Comparison of ENCODE assay signal across 14 cellular contexts in the genomic region with DNA sequence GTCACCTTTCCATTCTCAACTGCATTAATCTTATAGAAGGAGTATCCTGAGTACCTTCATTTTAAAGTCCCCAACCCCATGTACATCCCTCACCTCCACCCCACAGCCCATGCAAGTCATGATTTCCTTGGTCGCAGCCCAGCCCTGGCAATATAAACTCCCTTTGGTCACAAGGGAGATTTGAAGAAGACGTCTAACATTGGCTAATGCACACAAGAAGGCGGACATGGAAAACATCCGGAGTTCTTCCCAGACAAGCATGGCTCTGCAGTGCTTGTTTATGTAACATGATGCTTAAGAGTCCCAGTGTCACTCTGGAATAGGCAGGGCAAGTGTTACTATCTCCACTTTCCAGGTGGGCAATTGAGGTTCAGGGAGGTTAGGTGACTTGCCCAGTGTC.
A peak's percentile ranks its signal among the peaks of the same experiment; 100 is the strongest.
DNase-seq lines count a peak whose midpoint lies in the region; ATAC-seq and TF ChIP-seq lines count a peak whose summit lies in the region.
"Had no signal": no experiment of that assay in that cellular context is flagged by ENCODE, and none has a peak within 500 bp of the region (broad histone marks: within the 10 kb centered on the region; RNA-seq: fewer than 3 reads in every experiment).

No MANE protein-coding gene starts in this region.

- H3K4me1 ChIP-seq in RWPE2 (ENCODE audit: insufficient read depth, poor library complexity, severe bottlenecking) = peaks cover 13% of the 10 kb centered on the region
- peaks cover 50% of the 10 kb centered on the region for H3K4me1 ChIP-seq in parathyroid adenoma
- H3K4me1 ChIP-seq in SK-N-SH (ENCODE audit: control insufficient read depth in 1 of 2, insufficient read depth in 2 of 2, low read depth in 1 of 2, low read length in 1 of 2) = peaks cover 9 to 22% of the 10 kb centered on the region in 2 experiments; a peak in 2 of 4 replicates
- no peaks in the 10 kb centered on the region for H3K4me1 ChIP-seq in Karpas-422 (ENCODE audit: low read length)

- H2AFZ ChIP-seq in parathyroid adenoma (no peak overlapping the region), SK-N-SH (ENCODE audit: low read depth) (no peak overlapping the region), Karpas-422 (ENCODE audit: low read length) (no peak overlapping the region)
- H2AFZ ChIP-seq: PC-9 had no signal

- H3K4me2 ChIP-seq in parathyroid adenoma (ENCODE audit: low read length) = peak overlapping the region; percentile 11
- H3K4me2 ChIP-seq in SK-N-SH = no peak overlapping the region
- H3K4me2 ChIP-seq in Karpas-422 (ENCODE audit: low read depth, low read length, poor library complexity, severe bottlenecking) = no peak overlapping the region
- H3K4me2 ChIP-seq: PC-9 had no signal

- no peak for TF ChIP-seq EP300 in SK-N-SH (IDR thresholded peaks at IDR 0.05; ENCODE audit: borderline replicate concordance in 1 of 2, low read depth in 1 of 2, low read length in 1 of 2)

- H3K4me3 ChIP-seq in RWPE2 (ENCODE audit: severe bottlenecking) (no peak overlapping the region), parathyroid adenoma (ENCODE audit: low read depth, low read length) (no peak overlapping the region), SK-N-SH (ENCODE audit: low read depth in 2 of 2, low read length in 1 of 2) (no peak overlapping the region), Karpas-422 (ENCODE audit: low read length) (no peak overlapping the region)
- H3K4me3 ChIP-seq: gastroesophageal sphincter, PC-9, uterus had no signal

- TF ChIP-seq CTCF in RWPE2 (IDR thresholded peaks at IDR 0.05; ENCODE audit: poor library complexity, severe bottlenecking) (no peak), parathyroid adenoma (IDR thresholded peaks at IDR 0.05) (no peak), SK-N-SH (IDR thresholded peaks at IDR 0.05) (no peak)

- ATAC-seq in RWPE2 (ENCODE audit: low read depth) = no peak
- ATAC-seq: gastroesophageal sphincter had no signal

- H3K36me3 ChIP-seq in RWPE2 (ENCODE audit: low read depth) (no peaks in the 10 kb centered on the region), parathyroid adenoma (ENCODE audit: control insufficient read depth, insufficient read depth, low read length) (no peaks in the 10 kb centered on the region), SK-N-SH (replicated peaks in 1 of 2; ENCODE audit: control insufficient read depth in 1 of 2, insufficient read depth in 2 of 2, low read length in 1 of 2) (no peaks in the 10 kb centered on the region), Karpas-422 (ENCODE audit: insufficient read depth, low read length) (no peaks in the 10 kb centered on the region)
- H3K36me3 ChIP-seq: gastroesophageal sphincter, uterus had no signal

- H3F3A ChIP-seq in SK-N-SH (replicated peaks; ENCODE audit: insufficient read depth) = no peaks in the 10 kb centered on the region

- POLR2A ChIA-PET in SK-N-SH (lab: Yijun Ruan, JAX) = no interaction called here

- H3K9me3 ChIP-seq in RWPE2 (ENCODE audit: severe bottlenecking) = no peaks in the 10 kb centered on the region
- no peaks in the 10 kb centered on the region for H3K9me3 ChIP-seq in parathyroid adenoma (ENCODE audit: control insufficient read depth, low read length)
- H3K9me3 ChIP-seq in SK-N-SH = no peaks in the 10 kb centered on the region
- no peaks in the 10 kb centered on the region for H3K9me3 ChIP-seq in Karpas-422 (ENCODE audit: low read length)
- H3K9me3 ChIP-seq: gastroesophageal sphincter, uterus had no signal

- H3K9ac ChIP-seq in parathyroid adenoma = no peak overlapping the region
- H3K9ac ChIP-seq in SK-N-SH = no peak overlapping the region
- H3K9ac ChIP-seq in Karpas-422 (ENCODE audit: low read length) = no peak overlapping the region

- H3K27me3 ChIP-seq in RWPE2 (ENCODE audit: insufficient read depth, poor library complexity, severe bottlenecking) (no peaks in the 10 kb centered on the region), parathyroid adenoma (ENCODE audit: control insufficient read depth, insufficient read depth, low read length) (no peaks in the 10 kb centered on the region), SK-N-SH (ENCODE audit: insufficient read depth) (no peaks in the 10 kb centered on the region), Karpas-422 (ENCODE audit: low read length) (no peaks in the 10 kb centered on the region)
- H3K27me3 ChIP-seq: gastroesophageal sphincter, uterus had no signal

- DNase-seq in GM03348 (ENCODE audit: low spot score) (peak; percentile 33), RWPE2 (ENCODE audit: low spot score) (no peak), fibroblast of the conjunctiva (ENCODE audit: low read depth) (peak; percentile 53), SK-N-SH (no peak), nucleus accumbens (lab: John Stamatoyannopoulos, UW) (no peak), Karpas-422 (no peak), COLO668 (lab: John Stamatoyannopoulos, UW; ENCODE audit: unreplicated experiment) (no peak)
- DNase-seq: activated CD4-positive, alpha-beta T cell treated with anti-CD3 and anti-CD28 coated beads for 4 hours; MV-4-11; PC-9; stimulated activated CD4-positive, alpha-beta T cell treated with anti-CD3 and anti-CD28 coated beads, Interleukin-2, amount 100 ng/mL, for 48 hours; uterus had no signal

- H3K79me2 ChIP-seq in parathyroid adenoma (no peaks in the 10 kb centered on the region), SK-N-SH (ENCODE audit: insufficient read depth) (no peaks in the 10 kb centered on the region), Karpas-422 (ENCODE audit: low read length) (no peaks in the 10 kb centered on the region)

- WGBS in SK-N-SH (ENCODE audit: low lambda C conversion rate) = 74% methylated on average over 4 of the region's 4 CpGs

- H3K27ac ChIP-seq in RWPE2 (ENCODE audit: poor library complexity, severe bottlenecking) = peak overlapping the region; percentile 66
- H3K27ac ChIP-seq in parathyroid adenoma = peak overlapping the region; percentile 65
- H3K27ac ChIP-seq in SK-N-SH (ENCODE audit: low read depth in 2 of 2, low read length in 1 of 2) = no peak overlapping the region
- no peak overlapping the region for H3K27ac ChIP-seq in Karpas-422 (ENCODE audit: low read length)
- H3K27ac ChIP-seq: PC-9 had no signal

- TF ChIP-seq RAD21 in SK-N-SH (IDR thresholded peaks at IDR 0.05; ENCODE audit: low read length) = no peak

- H3K9me2 ChIP-seq in SK-N-SH (no peaks in the 10 kb centered on the region), Karpas-422 (replicated peaks; ENCODE audit: insufficient read depth, low read length) (no peaks in the 10 kb centered on the region)

- H4K20me1 ChIP-seq in SK-N-SH (ENCODE audit: insufficient read depth) (no peaks in the 10 kb centered on the region), Karpas-422 (ENCODE audit: insufficient read depth, low read depth, low read length) (no peaks in the 10 kb centered on the region)

- CTCF ChIA-PET in SK-N-SH (lab: Yijun Ruan, JAX) = no interaction called here

TF ChIP-seq in SK-N-SH, 30 proteins besides CTCF, POLR2A, EP300 and RAD21:
- TF ChIP-seq NFIC (IDR thresholded peaks at IDR 0.05; ENCODE audit: borderline replicate concordance) = no peak
- TF ChIP-seq, protein P1, sequence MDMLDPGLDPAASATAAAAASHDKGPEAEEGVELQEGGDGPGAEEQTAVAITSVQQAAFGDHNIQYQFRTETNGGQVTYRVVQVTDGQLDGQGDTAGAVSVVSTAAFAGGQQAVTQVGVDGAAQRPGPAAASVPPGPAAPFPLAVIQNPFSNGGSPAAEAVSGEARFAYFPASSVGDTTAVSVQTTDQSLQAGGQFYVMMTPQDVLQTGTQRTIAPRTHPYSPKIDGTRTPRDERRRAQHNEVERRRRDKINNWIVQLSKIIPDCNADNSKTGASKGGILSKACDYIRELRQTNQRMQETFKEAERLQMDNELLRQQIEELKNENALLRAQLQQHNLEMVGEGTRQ (IDR thresholded peaks at IDR 0.05; ENCODE audit: borderline replicate concordance, low read depth, low read length) = no peak
- no peak for TF ChIP-seq FOXM1 (IDR thresholded peaks at IDR 0.05; ENCODE audit: low read depth)
- no peak for TF ChIP-seq MXI1 (IDR thresholded peaks at IDR 0.05; ENCODE audit: low read depth, low read length)
- TF ChIP-seq YY1 (IDR thresholded peaks at IDR 0.05; ENCODE audit: low read depth) = no peak
- TF ChIP-seq SIN3A (IDR thresholded peaks at IDR 0.05; ENCODE audit: borderline replicate concordance, low read depth, low read length) = no peak
- TF ChIP-seq FOSL2 (IDR thresholded peaks at IDR 0.05; ENCODE audit: borderline replicate concordance, low read depth) = no peak
- no peak for TF ChIP-seq ELF1 (IDR thresholded peaks at IDR 0.05)
- TF ChIP-seq, protein P2, sequence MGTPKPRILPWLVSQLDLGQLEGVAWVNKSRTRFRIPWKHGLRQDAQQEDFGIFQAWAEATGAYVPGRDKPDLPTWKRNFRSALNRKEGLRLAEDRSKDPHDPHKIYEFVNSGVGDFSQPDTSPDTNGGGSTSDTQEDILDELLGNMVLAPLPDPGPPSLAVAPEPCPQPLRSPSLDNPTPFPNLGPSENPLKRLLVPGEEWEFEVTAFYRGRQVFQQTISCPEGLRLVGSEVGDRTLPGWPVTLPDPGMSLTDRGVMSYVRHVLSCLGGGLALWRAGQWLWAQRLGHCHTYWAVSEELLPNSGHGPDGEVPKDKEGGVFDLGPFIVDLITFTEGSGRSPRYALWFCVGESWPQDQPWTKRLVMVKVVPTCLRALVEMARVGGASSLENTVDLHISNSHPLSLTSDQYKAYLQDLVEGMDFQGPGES (IDR thresholded peaks at IDR 0.05; ENCODE audit: low read depth, low read length) = no peak
- no peak for TF ChIP-seq NRF1 (IDR thresholded peaks at IDR 0.05; ENCODE audit: low read depth, low read length)
- TF ChIP-seq, protein P3, sequence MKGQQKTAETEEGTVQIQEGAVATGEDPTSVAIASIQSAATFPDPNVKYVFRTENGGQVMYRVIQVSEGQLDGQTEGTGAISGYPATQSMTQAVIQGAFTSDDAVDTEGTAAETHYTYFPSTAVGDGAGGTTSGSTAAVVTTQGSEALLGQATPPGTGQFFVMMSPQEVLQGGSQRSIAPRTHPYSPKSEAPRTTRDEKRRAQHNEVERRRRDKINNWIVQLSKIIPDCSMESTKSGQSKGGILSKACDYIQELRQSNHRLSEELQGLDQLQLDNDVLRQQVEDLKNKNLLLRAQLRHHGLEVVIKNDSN (IDR thresholded peaks at IDR 0.05; ENCODE audit: borderline replicate concordance, low read depth) = no peak

Comparison
In these comparisons a context has a peak if more than half of its experiments do, and no peak if none do; other contexts are left out.
1. DNase-seq: peak in GM03348 (single experiment) and fibroblast of the conjunctiva (single experiment); none in RWPE2 (single experiment), SK-N-SH (single experiment), nucleus accumbens (0 of 56), Karpas-422 (single experiment) and COLO668 (single experiment).
2. H3K27ac ChIP-seq: peak in RWPE2 (single experiment) and parathyroid adenoma (single experiment); none in SK-N-SH (0 of 2) and Karpas-422 (single experiment).